Comparison of ENCODE assay signal across 8 cellular contexts in the genomic region with DNA sequence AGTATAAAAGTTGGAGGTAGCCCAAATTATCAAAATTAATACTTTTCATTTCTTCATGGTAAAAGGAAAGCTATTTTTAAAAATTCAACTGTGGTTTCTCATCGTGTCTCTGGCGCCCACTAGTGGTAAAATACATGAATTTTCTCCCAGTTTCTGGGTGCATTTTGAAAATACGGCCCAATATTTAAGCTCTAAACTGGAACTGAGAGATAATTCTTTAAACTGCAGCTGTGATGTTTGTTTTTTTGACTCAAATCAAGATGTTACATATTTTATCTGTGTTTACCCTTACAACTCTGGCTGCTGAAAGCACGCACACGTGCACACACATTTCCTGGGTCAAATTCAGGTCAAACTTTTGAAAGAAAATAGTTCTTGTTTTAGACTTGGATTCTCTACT.
A peak's percentile ranks its signal among the peaks of the same experiment; 100 is the strongest.
DNase-seq lines count a peak whose midpoint lies in the region; ATAC-seq and TF ChIP-seq lines count a peak whose summit lies in the region.

No MANE protein-coding gene starts in this region.

- H3K4me1 ChIP-seq in left ventricle myocardium inferior, result peaks cover 8% of the 10 kb centered on the region
- no peaks in the 10 kb centered on the region for H3K4me1 ChIP-seq in right cardiac atrium (ENCODE audit: control insufficient read depth, insufficient read depth, low read length)

- H3K27me3 ChIP-seq in left ventricle myocardium inferior (ENCODE audit: low read depth) (no peaks in the 10 kb centered on the region), right cardiac atrium (ENCODE audit: control insufficient read depth, insufficient read depth) (no peaks in the 10 kb centered on the region)

- TF ChIP-seq POLR2A in erythroblast (IDR thresholded peaks at IDR 0.05; ENCODE audit: low read length), result no peak

- H3K27ac ChIP-seq in left ventricle myocardium inferior (replicated peaks) (peak overlapping the region; percentile 55), right cardiac atrium (ENCODE audit: low read length) (no peak overlapping the region)

- TF ChIP-seq CTCF in left ventricle myocardium inferior (IDR thresholded peaks at IDR 0.05; ENCODE audit: borderline replicate concordance) (peak; percentile 82), retinal pigment epithelial cell (conservative IDR thresholded peaks at IDR 0.05; ENCODE audit: low read depth, low read length) (peak; percentile 72)

- no peak for DNase-seq in left ventricle myocardium inferior
- DNase-seq in right cardiac atrium, result no peak
- peak; percentile 55 for DNase-seq in NOMO-1 treated with DMSO at 0.1 percent for 48 hours (lab: John Stamatoyannopoulos, UW; ENCODE audit: unreplicated experiment)
- peak; percentile 62 to 75 for DNase-seq in erythroblast (lab: John Stamatoyannopoulos, UW)
- DNase-seq in retinal pigment epithelial cell (ENCODE audit: low read depth), result no peak
- DNase-seq in NCI-H187 treated with DMSO at 0.1 percent for 48 hours (lab: John Stamatoyannopoulos, UW), result no peak

- intact Hi-C loops in left ventricle myocardium inferior (cut with micrococcal nuclease), result loop anchor here (10.0 kb wide), 1 partner anchor 142 kb away; no protein-coding TSS in a partner anchor
- intact Hi-C loops in right cardiac atrium (cut with DNase I), result loop anchor here in 2 of 4 donors (10.0 kb wide), 2 partner anchors 122 to 142 kb away; partner anchors contain the start of gene ACSL4 (in 1 of the 2)

- ATAC-seq in right cardiac atrium (no peak), GM19397 (IDR thresholded peaks at IDR 0.05; ENCODE audit: unreplicated experiment) (no peak), GM18511 (IDR thresholded peaks at IDR 0.05; ENCODE audit: unreplicated experiment) (no peak)

- H3K9me3 ChIP-seq in left ventricle myocardium inferior (replicated peaks) (no peaks in the 10 kb centered on the region), right cardiac atrium (ENCODE audit: control insufficient read depth, low read length) (peaks cover 2% of the 10 kb centered on the region)

- no peaks in the 10 kb centered on the region for H3K36me3 ChIP-seq in left ventricle myocardium inferior

- WGBS in right cardiac atrium, result 7% methylated on average over 5 of the region's 5 CpGs

- H3K4me3 ChIP-seq in left ventricle myocardium inferior (no peak overlapping the region), right cardiac atrium (ENCODE audit: low read length) (no peak overlapping the region), retinal pigment epithelial cell (ENCODE audit: low read length) (no peak overlapping the region)

Comparison
In these comparisons a context has a peak if more than half of its experiments do, and no peak if none do; other contexts are left out.
1. DNase-seq: peak in NOMO-1 treated with DMSO at 0.1 percent for 48 hours (single experiment) and erythroblast (2 of 2); none in left ventricle myocardium inferior (single experiment), right cardiac atrium (0 of 3), retinal pigment epithelial cell (single experiment) and NCI-H187 treated with DMSO at 0.1 percent for 48 hours (single experiment).